Comparison of ENCODE assay signal across 17 cellular contexts in the genomic region with DNA sequence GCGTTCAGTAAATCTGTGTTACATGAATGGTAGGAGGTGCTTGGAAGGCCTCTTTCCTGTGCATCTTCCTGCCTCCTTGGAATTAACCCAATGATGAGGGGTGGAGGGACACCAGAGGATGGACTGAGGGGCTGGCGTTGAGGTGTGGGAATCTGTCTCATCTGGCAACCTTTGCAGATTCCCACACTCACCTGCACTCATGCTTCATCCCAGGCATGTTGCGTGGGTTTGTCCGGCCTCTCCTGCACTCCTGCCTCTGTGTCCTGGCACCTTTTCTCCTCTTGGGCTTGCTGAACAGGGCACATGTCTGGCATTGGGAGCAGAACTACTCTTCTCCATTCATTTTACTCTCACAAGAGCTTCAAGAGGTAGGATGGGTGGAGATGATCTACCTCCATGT.
"Had no signal": no experiment of that assay in that cellular context is flagged by ENCODE, and none has a peak within 500 bp of the region (broad histone marks: within the 10 kb centered on the region; RNA-seq: fewer than 3 reads in every experiment).

No MANE protein-coding gene starts in this region.

- H3K27ac ChIP-seq: PC-9, Peyer's patch, SJCRH30 had no signal

- H3K27me3 ChIP-seq: Peyer's patch, SJCRH30 had no signal

- H2AFZ ChIP-seq: PC-9 had no signal

- H3K9me3 ChIP-seq: Peyer's patch, SJCRH30 had no signal

- DNase-seq: KBM-7, MV-4-11, NCI-H1048, NCI-H1105, NCI-H1436 treated with DMSO at 0.1 percent for 48 hours, NCI-H1694, NCI-H187 treated with DMSO at 0.1 percent for 48 hours, NCI-H2029 treated with DMSO at 0.1 percent for 48 hours, NCI-H2171 treated with DMSO at 0.1 percent for 48 hours, NCI-H446 treated with DMSO at 0.1 percent for 48 hours, NCI-H510A treated with DMSO at 0.1 percent for 48 hours, NCI-H526, NCI-H82, PC-9, Peyer's patch, SHP77 treated with DMSO at 0.1 percent for 48 hours, SJCRH30 had no signal

- H3K4me2 ChIP-seq: PC-9 had no signal

- H3K4me3 ChIP-seq: PC-9, Peyer's patch, SJCRH30 had no signal

- H3K36me3 ChIP-seq: Peyer's patch, SJCRH30 had no signal
